Comparison of ENCODE assay signal across 1 cellular context in genomic region chr6:163414367-163415175, GRCh38.
TF ChIP-seq lines count a peak whose summit lies in the region.

QKI (plus strand) TSS chr6:163414718; CDS start chr6:163415194, 476 bp downstream.

TF ChIP-seq in K562, 482 proteins besides CTCF, POLR2A, EP300 and RAD21 (continued from another document and continues in another):
- TF ChIP-seq, protein P1, sequence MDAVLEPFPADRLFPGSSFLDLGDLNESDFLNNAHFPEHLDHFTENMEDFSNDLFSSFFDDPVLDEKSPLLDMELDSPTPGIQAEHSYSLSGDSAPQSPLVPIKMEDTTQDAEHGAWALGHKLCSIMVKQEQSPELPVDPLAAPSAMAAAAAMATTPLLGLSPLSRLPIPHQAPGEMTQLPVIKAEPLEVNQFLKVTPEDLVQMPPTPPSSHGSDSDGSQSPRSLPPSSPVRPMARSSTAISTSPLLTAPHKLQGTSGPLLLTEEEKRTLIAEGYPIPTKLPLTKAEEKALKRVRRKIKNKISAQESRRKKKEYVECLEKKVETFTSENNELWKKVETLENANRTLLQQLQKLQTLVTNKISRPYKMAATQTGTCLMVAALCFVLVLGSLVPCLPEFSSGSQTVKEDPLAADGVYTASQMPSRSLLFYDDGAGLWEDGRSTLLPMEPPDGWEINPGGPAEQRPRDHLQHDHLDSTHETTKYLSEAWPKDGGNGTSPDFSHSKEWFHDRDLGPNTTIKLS (IDR thresholded peaks at IDR 0.05; ENCODE audit: borderline replicate concordance, low read depth), result no peak
- TF ChIP-seq CCNT2 (IDR thresholded peaks at IDR 0.05; ENCODE audit: borderline replicate concordance, extremely low read depth, insufficient read length, low read depth, low read length), result peak; percentile 55
- 0 out of 2 replicates have a peak, but pooled peaks have one; percentile 30 for TF ChIP-seq POLR2H (tag; IDR thresholded peaks at IDR 0.05; ENCODE audit: low read depth)
- peak in 1 of 2 experiments; percentile 45; a peak in 1 of 4 replicates for TF ChIP-seq RCOR1 (IDR thresholded peaks at IDR 0.05; ENCODE audit: borderline replicate concordance in 1 of 2, low read depth in 2 of 2, low read length in 2 of 2)
- TF ChIP-seq GATAD2A (IDR thresholded peaks at IDR 0.05), result peak; percentile 52; the same call in 1 of the 2 replicates
- TF ChIP-seq ZNF324 (CRISPR knock-in tag; IDR thresholded peaks at IDR 0.05), result no peak
- peak; percentile 81; the same call in 1 of the 2 replicates for TF ChIP-seq ERF (CRISPR knock-in tag; IDR thresholded peaks at IDR 0.05)
- no peak for TF ChIP-seq PRPF4 (IDR thresholded peaks at IDR 0.05; ENCODE audit: insufficient read depth, low read depth, low read length, poor library complexity, severe bottlenecking)
- TF ChIP-seq SREBF2 (CRISPR knock-in tag; IDR thresholded peaks at IDR 0.05), result no peak
- no peak for TF ChIP-seq DDX20 (tag; IDR thresholded peaks at IDR 0.05; ENCODE audit: low read depth)
- peak; percentile 71 for TF ChIP-seq RBFOX2 (IDR thresholded peaks at IDR 0.05; ENCODE audit: low read depth, low read length)
- TF ChIP-seq, protein P2, sequence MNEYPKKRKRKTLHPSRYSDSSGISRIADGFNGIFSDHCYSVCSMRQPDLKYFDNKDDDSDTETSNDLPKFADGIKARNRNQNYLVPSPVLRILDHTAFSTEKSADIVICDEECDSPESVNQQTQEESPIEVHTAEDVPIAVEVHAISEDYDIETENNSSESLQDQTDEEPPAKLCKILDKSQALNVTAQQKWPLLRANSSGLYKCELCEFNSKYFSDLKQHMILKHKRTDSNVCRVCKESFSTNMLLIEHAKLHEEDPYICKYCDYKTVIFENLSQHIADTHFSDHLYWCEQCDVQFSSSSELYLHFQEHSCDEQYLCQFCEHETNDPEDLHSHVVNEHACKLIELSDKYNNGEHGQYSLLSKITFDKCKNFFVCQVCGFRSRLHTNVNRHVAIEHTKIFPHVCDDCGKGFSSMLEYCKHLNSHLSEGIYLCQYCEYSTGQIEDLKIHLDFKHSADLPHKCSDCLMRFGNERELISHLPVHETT (CRISPR knock-in tag; conservative IDR thresholded peaks at IDR 0.05 in 1 of 2, IDR thresholded peaks at IDR 0.05 in 1 of 2), result peak in 1 of 2 experiments; percentile 92; a peak in 2 of 4 replicates
- no peak for TF ChIP-seq MTA3 (IDR thresholded peaks at IDR 0.05; ENCODE audit: borderline replicate concordance)
- no peak for TF ChIP-seq CEBPG (CRISPR knock-in tag; IDR thresholded peaks at IDR 0.05)
- no peak for TF ChIP-seq CEBPG (tag; conservative IDR thresholded peaks at IDR 0.05 in 1 of 2, IDR thresholded peaks at IDR 0.05 in 1 of 2)
- TF ChIP-seq RREB1 (CRISPR knock-in tag; IDR thresholded peaks at IDR 0.05), result peak; percentile 48; the same call in 1 of the 2 replicates
- no peak for TF ChIP-seq U2AF2 (optimal IDR thresholded peaks at IDR 0.05; ENCODE audit: low read depth, low read length)
- no peak for TF ChIP-seq KLF16 (IDR thresholded peaks at IDR 0.05)
- TF ChIP-seq, protein P3, sequence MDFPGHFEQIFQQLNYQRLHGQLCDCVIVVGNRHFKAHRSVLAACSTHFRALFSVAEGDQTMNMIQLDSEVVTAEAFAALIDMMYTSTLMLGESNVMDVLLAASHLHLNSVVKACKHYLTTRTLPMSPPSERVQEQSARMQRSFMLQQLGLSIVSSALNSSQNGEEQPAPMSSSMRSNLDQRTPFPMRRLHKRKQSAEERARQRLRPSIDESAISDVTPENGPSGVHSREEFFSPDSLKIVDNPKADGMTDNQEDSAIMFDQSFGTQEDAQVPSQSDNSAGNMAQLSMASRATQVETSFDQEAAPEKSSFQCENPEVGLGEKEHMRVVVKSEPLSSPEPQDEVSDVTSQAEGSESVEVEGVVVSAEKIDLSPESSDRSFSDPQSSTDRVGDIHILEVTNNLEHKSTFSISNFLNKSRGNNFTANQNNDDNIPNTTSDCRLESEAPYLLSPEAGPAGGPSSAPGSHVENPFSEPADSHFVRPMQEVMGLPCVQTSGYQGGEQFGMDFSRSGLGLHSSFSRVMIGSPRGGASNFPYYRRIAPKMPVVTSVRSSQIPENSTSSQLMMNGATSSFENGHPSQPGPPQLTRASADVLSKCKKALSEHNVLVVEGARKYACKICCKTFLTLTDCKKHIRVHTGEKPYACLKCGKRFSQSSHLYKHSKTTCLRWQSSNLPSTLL (IDR thresholded peaks at IDR 0.05), result no peak
- no peak for TF ChIP-seq ZNF696 (CRISPR knock-in tag; conservative IDR thresholded peaks at IDR 0.05)
- peak; percentile 76; the same call in 1 of the 2 replicates for TF ChIP-seq ZNF197 (CRISPR knock-in tag; IDR thresholded peaks at IDR 0.05; ENCODE audit: low read depth)
- TF ChIP-seq ZSCAN32 (CRISPR knock-in tag; IDR thresholded peaks at IDR 0.05), result no peak
- no peak for TF ChIP-seq THRAP3 (IDR thresholded peaks at IDR 0.05; ENCODE audit: borderline replicate concordance)
- TF ChIP-seq CTBP1 (IDR thresholded peaks at IDR 0.05; ENCODE audit: borderline replicate concordance), result peak; percentile 90
- TF ChIP-seq NCOA2 (IDR thresholded peaks at IDR 0.05; ENCODE audit: partially characterized antibody in 2 of 2), result no peak
- TF ChIP-seq TAF1 (IDR thresholded peaks at IDR 0.05; ENCODE audit: control insufficient read depth, extremely low read depth, insufficient read depth, low read length, severe bottlenecking), result peak; percentile 91
- TF ChIP-seq, protein P4, sequence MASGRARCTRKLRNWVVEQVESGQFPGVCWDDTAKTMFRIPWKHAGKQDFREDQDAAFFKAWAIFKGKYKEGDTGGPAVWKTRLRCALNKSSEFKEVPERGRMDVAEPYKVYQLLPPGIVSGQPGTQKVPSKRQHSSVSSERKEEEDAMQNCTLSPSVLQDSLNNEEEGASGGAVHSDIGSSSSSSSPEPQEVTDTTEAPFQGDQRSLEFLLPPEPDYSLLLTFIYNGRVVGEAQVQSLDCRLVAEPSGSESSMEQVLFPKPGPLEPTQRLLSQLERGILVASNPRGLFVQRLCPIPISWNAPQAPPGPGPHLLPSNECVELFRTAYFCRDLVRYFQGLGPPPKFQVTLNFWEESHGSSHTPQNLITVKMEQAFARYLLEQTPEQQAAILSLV (tag; IDR thresholded peaks at IDR 0.05), result no peak
- no peak for TF ChIP-seq SRSF3 (IDR thresholded peaks at IDR 0.05; ENCODE audit: insufficient read depth, low read length)
- TF ChIP-seq BRCA1 (IDR thresholded peaks at IDR 0.05), result no peak
- TF ChIP-seq BRCA1 (CRISPR knock-in tag; IDR thresholded peaks at IDR 0.05), result no peak
- peak; percentile 42 for TF ChIP-seq SAP30 (IDR thresholded peaks at IDR 0.05; ENCODE audit: borderline replicate concordance, insufficient read depth, low read depth, low read length, poor library complexity, severe bottlenecking)
- TF ChIP-seq, protein P5, sequence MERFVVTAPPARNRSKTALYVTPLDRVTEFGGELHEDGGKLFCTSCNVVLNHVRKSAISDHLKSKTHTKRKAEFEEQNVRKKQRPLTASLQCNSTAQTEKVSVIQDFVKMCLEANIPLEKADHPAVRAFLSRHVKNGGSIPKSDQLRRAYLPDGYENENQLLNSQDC (CRISPR knock-in tag; IDR thresholded peaks at IDR 0.05), result peak; percentile 96; the same call in 1 of the 2 replicates
- TF ChIP-seq, protein P6, sequence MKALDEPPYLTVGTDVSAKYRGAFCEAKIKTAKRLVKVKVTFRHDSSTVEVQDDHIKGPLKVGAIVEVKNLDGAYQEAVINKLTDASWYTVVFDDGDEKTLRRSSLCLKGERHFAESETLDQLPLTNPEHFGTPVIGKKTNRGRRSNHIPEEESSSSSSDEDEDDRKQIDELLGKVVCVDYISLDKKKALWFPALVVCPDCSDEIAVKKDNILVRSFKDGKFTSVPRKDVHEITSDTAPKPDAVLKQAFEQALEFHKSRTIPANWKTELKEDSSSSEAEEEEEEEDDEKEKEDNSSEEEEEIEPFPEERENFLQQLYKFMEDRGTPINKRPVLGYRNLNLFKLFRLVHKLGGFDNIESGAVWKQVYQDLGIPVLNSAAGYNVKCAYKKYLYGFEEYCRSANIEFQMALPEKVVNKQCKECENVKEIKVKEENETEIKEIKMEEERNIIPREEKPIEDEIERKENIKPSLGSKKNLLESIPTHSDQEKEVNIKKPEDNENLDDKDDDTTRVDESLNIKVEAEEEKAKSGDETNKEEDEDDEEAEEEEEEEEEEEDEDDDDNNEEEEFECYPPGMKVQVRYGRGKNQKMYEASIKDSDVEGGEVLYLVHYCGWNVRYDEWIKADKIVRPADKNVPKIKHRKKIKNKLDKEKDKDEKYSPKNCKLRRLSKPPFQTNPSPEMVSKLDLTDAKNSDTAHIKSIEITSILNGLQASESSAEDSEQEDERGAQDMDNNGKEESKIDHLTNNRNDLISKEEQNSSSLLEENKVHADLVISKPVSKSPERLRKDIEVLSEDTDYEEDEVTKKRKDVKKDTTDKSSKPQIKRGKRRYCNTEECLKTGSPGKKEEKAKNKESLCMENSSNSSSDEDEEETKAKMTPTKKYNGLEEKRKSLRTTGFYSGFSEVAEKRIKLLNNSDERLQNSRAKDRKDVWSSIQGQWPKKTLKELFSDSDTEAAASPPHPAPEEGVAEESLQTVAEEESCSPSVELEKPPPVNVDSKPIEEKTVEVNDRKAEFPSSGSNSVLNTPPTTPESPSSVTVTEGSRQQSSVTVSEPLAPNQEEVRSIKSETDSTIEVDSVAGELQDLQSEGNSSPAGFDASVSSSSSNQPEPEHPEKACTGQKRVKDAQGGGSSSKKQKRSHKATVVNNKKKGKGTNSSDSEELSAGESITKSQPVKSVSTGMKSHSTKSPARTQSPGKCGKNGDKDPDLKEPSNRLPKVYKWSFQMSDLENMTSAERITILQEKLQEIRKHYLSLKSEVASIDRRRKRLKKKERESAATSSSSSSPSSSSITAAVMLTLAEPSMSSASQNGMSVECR (CRISPR knock-in tag; IDR thresholded peaks at IDR 0.05), result 0 out of 2 replicates have a peak, but pooled peaks have one; percentile 48
- TF ChIP-seq HNRNPLL (IDR thresholded peaks at IDR 0.05; ENCODE audit: low read depth, low read length, poor library complexity, severe bottlenecking), result peak; percentile 16
- 0 out of 2 replicates have a peak, but pooled peaks have one; percentile 26 for TF ChIP-seq ZNF24 (IDR thresholded peaks at IDR 0.05)
- peak; percentile 81 for TF ChIP-seq GATAD2B (IDR thresholded peaks at IDR 0.05; ENCODE audit: borderline replicate concordance)
- TF ChIP-seq PCBP2 (IDR thresholded peaks at IDR 0.05; ENCODE audit: low read depth, low read length, poor library complexity, severe bottlenecking), result no peak
- TF ChIP-seq HMGN3 (IDR thresholded peaks at IDR 0.05; ENCODE audit: borderline replicate concordance, extremely low read depth, insufficient read length, low read depth, low read length), result peak; percentile 27
- TF ChIP-seq SIN3B (IDR thresholded peaks at IDR 0.05; ENCODE audit: low read depth), result 0 out of 2 replicates have a peak, but pooled peaks have one; percentile 23
- no peak for TF ChIP-seq CHD4 (IDR thresholded peaks at IDR 0.05; ENCODE audit: insufficient read depth, insufficient replicate concordance, low read depth, low read length, poor library complexity, severe bottlenecking)
- TF ChIP-seq E2F6 (IDR thresholded peaks at IDR 0.05; ENCODE audit: borderline replicate concordance in 1 of 2, extremely low read depth in 1 of 2, insufficient read depth in 1 of 2, insufficient read length in 1 of 2, low read depth in 1 of 2, low read length in 1 of 2, poor library complexity in 1 of 2, severe bottlenecking in 1 of 2), result peak in 1 of 2 experiments; percentile 56
- 0 out of 2 replicates have a peak, but pooled peaks have one; percentile 16 for TF ChIP-seq CHD2 (IDR thresholded peaks at IDR 0.05; ENCODE audit: low read depth, low read length)
- TF ChIP-seq ZBTB7A (IDR thresholded peaks at IDR 0.05; ENCODE audit: borderline replicate concordance, control insufficient read depth, low read depth, low read length), result peak; percentile 59; the same call in 1 of the 2 replicates
